Comparison of ENCODE assay signal across 8 cellular contexts in the genomic region with DNA sequence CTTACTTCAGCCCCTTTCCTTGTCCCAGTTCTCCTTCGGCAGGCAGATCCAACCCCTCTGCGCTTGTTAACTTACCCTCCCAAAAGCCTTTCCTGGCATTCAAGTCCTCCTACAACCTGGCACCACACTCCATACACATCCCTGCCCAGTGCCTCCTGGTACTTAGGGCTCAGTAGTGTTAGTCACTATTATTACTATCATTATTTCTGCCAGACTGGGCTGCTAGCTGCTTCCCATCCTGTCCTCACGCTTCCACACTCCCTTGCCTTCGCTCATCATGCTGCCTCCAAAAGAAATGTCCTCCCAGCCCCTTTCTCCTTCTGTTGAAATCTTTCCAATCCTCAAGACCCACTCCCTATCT. TPM values are rescaled to one million over a fixed set of nuclear protein-coding genes. Genes with fewer than 3 reads are reported as not detected.
DNase-seq lines count a peak whose midpoint lies in the region; ATAC-seq and TF ChIP-seq lines count a peak whose summit lies in the region.

No MANE protein-coding gene starts in this region.

- H3K27ac Mint-ChIP-seq in CD4-positive, alpha-beta memory T cell, result peak overlapping the region; percentile 89 to 98 (median 96)

- H3K36me3 Mint-ChIP-seq in CD4-positive, alpha-beta memory T cell, result peaks cover 0 to 9% of the 10 kb centered on the region in 2 donors

- TF ChIP-seq CTCF in esophagus muscularis mucosa (IDR thresholded peaks at IDR 0.05) (no peak), parathyroid adenoma (IDR thresholded peaks at IDR 0.05) (no peak)

- no peaks in the 10 kb centered on the region for H3K27me3 ChIP-seq in CD4-positive, alpha-beta memory T cell (ENCODE audit: insufficient read depth, low read length)
- no peaks in the 10 kb centered on the region for H3K27me3 ChIP-seq in SJSA1 (replicated peaks)
- H3K27me3 ChIP-seq in esophagus muscularis mucosa, result no peaks in the 10 kb centered on the region
- H3K27me3 ChIP-seq in parathyroid adenoma (ENCODE audit: control insufficient read depth, insufficient read depth, low read length), result no peaks in the 10 kb centered on the region

- no peak for TF ChIP-seq POLR2A in esophagus muscularis mucosa (IDR thresholded peaks at IDR 0.05; ENCODE audit: low read depth)
- TF ChIP-seq POLR2A in GM18505 (IDR thresholded peaks at IDR 0.05; ENCODE audit: borderline replicate concordance, extremely low read depth, insufficient read depth, insufficient read length), result no peak

- no peak overlapping the region for H3K4me3 ChIP-seq in CD4-positive, alpha-beta memory T cell (ENCODE audit: low read length in 2 of 2)
- H3K4me3 ChIP-seq in SJSA1 (no peak overlapping the region), esophagus muscularis mucosa (peak overlapping the region; percentile 67 to 86 (median 78)), parathyroid adenoma (ENCODE audit: low read depth, low read length) (no peak overlapping the region)

- H3K27ac ChIP-seq in CD4-positive, alpha-beta memory T cell (ENCODE audit: low read depth, low read length), result peak overlapping the region; percentile 79
- H3K27ac ChIP-seq in SJSA1 (peak overlapping the region; percentile 94), esophagus muscularis mucosa (replicated peaks in 1 of 4) (peak overlapping the region; percentile 92 to 99 (median 98)), parathyroid adenoma (peak overlapping the region; percentile 94)

- no peaks in the 10 kb centered on the region for H3K36me3 ChIP-seq in CD4-positive, alpha-beta memory T cell (ENCODE audit: insufficient read depth, low read length)
- H3K36me3 ChIP-seq in SJSA1, result peaks cover 26% of the 10 kb centered on the region
- peaks cover 0 to 11% (median 0%) of the 10 kb centered on the region in 4 donors for H3K36me3 ChIP-seq in esophagus muscularis mucosa
- H3K36me3 ChIP-seq in parathyroid adenoma (ENCODE audit: control insufficient read depth, insufficient read depth, low read length), result no peaks in the 10 kb centered on the region

- intact Hi-C loops in CD4-positive, alpha-beta memory T cell (cut with micrococcal nuclease), result no loop called here
- intact Hi-C loops in esophagus muscularis mucosa (cut with DNase I), result no loop called here

- TF ChIP-seq EP300 in esophagus muscularis mucosa (IDR thresholded peaks at IDR 0.05), result no peak

- H3K9me3 ChIP-seq in CD4-positive, alpha-beta memory T cell (ENCODE audit: control insufficient read depth in 1 of 2, low read length in 2 of 2), result no peaks in the 10 kb centered on the region
- H3K9me3 ChIP-seq in SJSA1 (replicated peaks), result no peaks in the 10 kb centered on the region
- no peaks in the 10 kb centered on the region for H3K9me3 ChIP-seq in esophagus muscularis mucosa
- no peaks in the 10 kb centered on the region for H3K9me3 ChIP-seq in parathyroid adenoma (ENCODE audit: control insufficient read depth, low read length)

- H3K4me2 ChIP-seq in parathyroid adenoma (ENCODE audit: low read length), result no peak overlapping the region

- H3K9me3 Mint-ChIP-seq in CD4-positive, alpha-beta memory T cell, result peaks cover 0 to 2% (median 0%) of the 10 kb centered on the region in 8 donors

- WGBS in esophagus muscularis mucosa, result 78% methylated on average over 4 of the region's 4 CpGs

- peak overlapping the region in 7 of 8 donors; percentile 57 to 96 (median 91) for H3K4me3 Mint-ChIP-seq in CD4-positive, alpha-beta memory T cell

- peaks cover 15% of the 10 kb centered on the region for H3K79me2 ChIP-seq in parathyroid adenoma

- peaks cover 61 to 87% (median 77%) of the 10 kb centered on the region in 4 donors for H3K4me1 Mint-ChIP-seq in CD4-positive, alpha-beta memory T cell

- no peak for DNase-seq in CD4-positive, alpha-beta memory T cell
- DNase-seq in SJSA1 (ENCODE audit: low read depth in 1 of 2, low spot score in 2 of 2) (no peak), esophagus muscularis mucosa (ENCODE audit: extremely low spot score) (no peak), midbrain (lab: John Stamatoyannopoulos, UW) (no peak)

- ATAC-seq in GM18505 (IDR thresholded peaks at IDR 0.05; ENCODE audit: unreplicated experiment), result no peak
- no peak for ATAC-seq in GM21447 (IDR thresholded peaks at IDR 0.05; ENCODE audit: unreplicated experiment)
- no peak for ATAC-seq in HG03175 (IDR thresholded peaks at IDR 0.05; ENCODE audit: unreplicated experiment)

- H3K27me3 Mint-ChIP-seq in CD4-positive, alpha-beta memory T cell, result no peaks in the 10 kb centered on the region

- POLR2A ChIA-PET in CD4-positive, alpha-beta memory T cell (lab: Charles Lee; ENCODE audit: partially characterized antibody), result interaction anchor here (1.2 to 8.2 kb wide), 3 partner anchors 11 to 114 kb away, joined by 4 to 270 read pairs (median 196); no protein-coding TSS in a partner anchor

- no peak overlapping the region for H3K9ac ChIP-seq in parathyroid adenoma

- no peak overlapping the region for H2AFZ ChIP-seq in parathyroid adenoma

- peaks cover 87% of the 10 kb centered on the region for H3K4me1 ChIP-seq in CD4-positive, alpha-beta memory T cell (ENCODE audit: insufficient read depth, low read length)
- H3K4me1 ChIP-seq in SJSA1 (replicated peaks) (peaks cover 45% of the 10 kb centered on the region), esophagus muscularis mucosa (peaks cover 81 to 90% (median 84%) of the 10 kb centered on the region in 4 donors), parathyroid adenoma (peaks cover 31% of the 10 kb centered on the region)

- CTCF ChIA-PET in CD4-positive, alpha-beta memory T cell (lab: Charles Lee; ENCODE audit: partially characterized antibody), result interaction anchor here (2.4 to 6.9 kb wide), 3 partner anchors 8 to 79 kb away, joined by 13 to 223 read pairs (median 61); no protein-coding TSS in a partner anchor

RNA-seq across cellular contexts. Expression of a gene that starts 1.6 kb away (rescaled TPM):
- 100 to 1,000 TPM; 139 to 142 TPM for total RNA-seq in CD4-positive, alpha-beta memory T cell
- 10 to 100 TPM in 1 of 2 donors, 1 to 10 TPM in 1; 7.9 to 26.8 TPM for polyA plus RNA-seq in CD4-positive, alpha-beta memory T cell
- 29.7 and 37.5 TPM in 2 replicates for total RNA-seq in SJSA1 (2014; rRNA removed; shearing (Covaris generic))
- 100 to 1,000 TPM in 1 of 4 donors, 10 to 100 TPM in 3; 58.3 to 105 (median 82.5) TPM for total RNA-seq in esophagus muscularis mucosa

RNA-seq across cellular contexts. Expression of a gene that starts 48.3 kb away (rescaled TPM):
- 10 to 100 TPM; 12.1 to 12.3 TPM for total RNA-seq in CD4-positive, alpha-beta memory T cell
- polyA plus RNA-seq in CD4-positive, alpha-beta memory T cell, result 1 to 10 TPM; 8.7 to 9.0 TPM
- 3.6 and 4.3 TPM in 2 replicates for total RNA-seq in SJSA1 (2014; rRNA removed; shearing (Covaris generic))
- total RNA-seq in esophagus muscularis mucosa, result 10 to 100 TPM; 34.5 to 56.0 (median 40.7) TPM

Comparison
In these comparisons a context has a peak if more than half of its experiments do, and no peak if none do; other contexts are left out.
1. H3K4me3 ChIP-seq: peak in esophagus muscularis mucosa (4 of 4); none in CD4-positive, alpha-beta memory T cell (0 of 2), SJSA1 (single experiment) and parathyroid adenoma (single experiment).
2. Peak in every context shown above with its lines, with median percentiles within 50 percentile points of each other: H3K27ac ChIP-seq.